14 cellular contexts compared by ENCODE assay signal in genomic region chr11:131275580-131275979, GRCh38.
"Had no signal": no experiment of that assay in that cellular context is flagged by ENCODE, and none has a peak within 500 bp of the region (broad histone marks: within the 10 kb centered on the region; RNA-seq: fewer than 3 reads in every experiment).

No MANE protein-coding gene starts in this region.

- H3K27me3 ChIP-seq: body of pancreas, dorsolateral prefrontal cortex had no signal

- H3K36me3 ChIP-seq: thoracic aorta had no signal

- H3K4me1 ChIP-seq: body of pancreas, psoas muscle had no signal

- H3K4me1 Mint-ChIP-seq: activated naive CD4-positive, alpha-beta T cell treated with anti-CD3 and anti-CD28 coated beads, Interleukin-2, amount 10 ng/mL, durations not matched to agents 7 days and 5 days; natural killer cell had no signal

- H3K27ac ChIP-seq: body of pancreas, psoas muscle, thoracic aorta had no signal

- ATAC-seq: body of pancreas, esophagus mucosa, left colon, natural killer cell, psoas muscle had no signal

- DNase-seq: activated CD4-positive, alpha-beta T cell treated with anti-CD3 and anti-CD28 coated beads, Interleukin-2, amount 50 U/mL, for 1 hour; activated naive CD4-positive, alpha-beta T cell treated with anti-CD3 and anti-CD28 coated beads, Interleukin-2, amount 10 ng/mL, durations not matched to agents 7 days and 5 days; body of pancreas; dorsolateral prefrontal cortex; left colon; natural killer cell; psoas muscle; stimulated activated CD4-positive, alpha-beta T cell treated with anti-CD3 and anti-CD28 coated beads, Interleukin-15, amount 100 ng/mL, for 24 hours; stimulated activated CD4-positive, alpha-beta T cell treated with anti-CD3 and anti-CD28 coated beads, Interleukin-4, amount 100 ng/mL, for 24 hours had no signal

- H3K27me3 Mint-ChIP-seq: activated naive CD4-positive, alpha-beta T cell treated with anti-CD3 and anti-CD28 coated beads, Interleukin-2, amount 10 ng/mL, durations not matched to agents 7 days and 5 days; stimulated activated naive CD8-positive, alpha-beta T cell treated with anti-CD3 and anti-CD28 coated beads, Interleukin-15, Interleukin-2, amounts not matched to agents 100 ng/mL and 50 ng/mL, for 24 hours had no signal

- H3K4me3 ChIP-seq: body of pancreas, dorsolateral prefrontal cortex, lung, psoas muscle, thoracic aorta had no signal

- H3K4me3 Mint-ChIP-seq: activated naive CD4-positive, alpha-beta T cell treated with anti-CD3 and anti-CD28 coated beads, Interleukin-2, amount 10 ng/mL, durations not matched to agents 7 days and 5 days; natural killer cell; stimulated activated naive CD8-positive, alpha-beta T cell treated with anti-CD3 and anti-CD28 coated beads, Interleukin-15, Interleukin-2, amounts not matched to agents 100 ng/mL and 50 ng/mL, for 24 hours had no signal

- H3K36me3 Mint-ChIP-seq: activated naive CD4-positive, alpha-beta T cell treated with anti-CD3 and anti-CD28 coated beads, Interleukin-2, amount 10 ng/mL, durations not matched to agents 7 days and 5 days had no signal

- H3K9me3 Mint-ChIP-seq: activated T-helper 2 cell treated with anti-CD3 and anti-CD28 coated beads, Interferon-gamma antibody, Interleukin-2, Interleukin-4, amounts not matched to agents 10 μg/mL and 5 μg/mL and 100 μg/mL, durations not matched to agents 14 hours and 24 hours and 36 hours had no signal

- H3K27ac Mint-ChIP-seq: activated naive CD4-positive, alpha-beta T cell treated with anti-CD3 and anti-CD28 coated beads, Interleukin-2, amount 10 ng/mL, durations not matched to agents 7 days and 5 days; activated T-helper 2 cell treated with anti-CD3 and anti-CD28 coated beads, Interferon-gamma antibody, Interleukin-2, Interleukin-4, amounts not matched to agents 10 μg/mL and 5 μg/mL and 100 μg/mL, durations not matched to agents 14 hours and 24 hours and 36 hours; natural killer cell; stimulated activated naive CD8-positive, alpha-beta T cell treated with anti-CD3 and anti-CD28 coated beads, Interleukin-15, Interleukin-2, amounts not matched to agents 100 ng/mL and 50 ng/mL, for 24 hours had no signal

- H3K9me3 ChIP-seq: body of pancreas, psoas muscle, thoracic aorta had no signal
